In genomic region chr1:58155418-58156123, GRCh38 we compare ENCODE assay signal across 8 cellular contexts.
A peak's percentile ranks its signal among the peaks of the same experiment; 100 is the strongest.
DNase-seq lines count a peak whose midpoint lies in the region; ATAC-seq and TF ChIP-seq lines count a peak whose summit lies in the region.

No MANE protein-coding gene starts in this region.

- H3K27ac Mint-ChIP-seq in stimulated activated naive CD8-positive, alpha-beta T cell treated with anti-CD3 and anti-CD28 coated beads, Interleukin-15, amount 100 ng/mL, for 72 hours = no peak overlapping the region
- no peak overlapping the region for H3K27ac Mint-ChIP-seq in T-cell

- ATAC-seq in HG02884 (IDR thresholded peaks at IDR 0.05; ENCODE audit: unreplicated experiment) (peak; percentile 59), SK-N-SH treated with all-trans-retinoic acid at 6 μM for 48 hours (peak; percentile 81), T-cell (replicated peaks in 1 of 4) (no peak), GM21528 (IDR thresholded peaks at IDR 0.05; ENCODE audit: low FRiP score, unreplicated experiment) (no peak)
- no peak for ATAC-seq in stimulated activated naive CD8-positive, alpha-beta T cell treated with anti-CD3 and anti-CD28 coated beads, Interleukin-15, amount 100 ng/mL, for 72 hours

- H3K4me3 ChIP-seq in GM12865 (ENCODE audit: low read depth, low read length) = no peak overlapping the region
- H3K4me3 ChIP-seq in MG63 = no peak overlapping the region

- no peaks in the 10 kb centered on the region for H3K9me3 ChIP-seq in MG63

- CTCF ChIA-PET in T-cell (lab: Charles Lee) = interaction anchor here in 1 of 2 donors (0.8 kb wide), 1 partner anchor 8 kb away, joined by 3 read pairs; no protein-coding TSS in a partner anchor

- TF ChIP-seq CTCF in GM12865 (IDR thresholded peaks at IDR 0.05; ENCODE audit: insufficient read depth, low read depth, low read length, missing control alignments) = peak; percentile 49

- H3K36me3 Mint-ChIP-seq in T-cell = no peaks in the 10 kb centered on the region

- H3K27me3 ChIP-seq in MG63 = no peaks in the 10 kb centered on the region

- no peaks in the 10 kb centered on the region for H3K27me3 Mint-ChIP-seq in stimulated activated naive CD8-positive, alpha-beta T cell treated with anti-CD3 and anti-CD28 coated beads, Interleukin-15, amount 100 ng/mL, for 72 hours
- no peaks in the 10 kb centered on the region for H3K27me3 Mint-ChIP-seq in T-cell

- H3K4me1 Mint-ChIP-seq in stimulated activated naive CD8-positive, alpha-beta T cell treated with anti-CD3 and anti-CD28 coated beads, Interleukin-15, amount 100 ng/mL, for 72 hours = no peaks in the 10 kb centered on the region
- no peaks in the 10 kb centered on the region for H3K4me1 Mint-ChIP-seq in T-cell

- H3K4me3 Mint-ChIP-seq in stimulated activated naive CD8-positive, alpha-beta T cell treated with anti-CD3 and anti-CD28 coated beads, Interleukin-15, amount 100 ng/mL, for 72 hours = no peak overlapping the region
- no peak overlapping the region for H3K4me3 Mint-ChIP-seq in T-cell

- POLR2A ChIA-PET in T-cell (lab: Charles Lee) = no interaction called here

- no peaks in the 10 kb centered on the region for H3K9me3 Mint-ChIP-seq in stimulated activated naive CD8-positive, alpha-beta T cell treated with anti-CD3 and anti-CD28 coated beads, Interleukin-15, amount 100 ng/mL, for 72 hours
- H3K9me3 Mint-ChIP-seq in T-cell = no peaks in the 10 kb centered on the region

- DNase-seq in GM12865 (ENCODE audit: low read depth) = peak; percentile 21
- DNase-seq in iPS-NIHi11 (ENCODE audit: low spot score) = peak; percentile 44
- no peak for DNase-seq in stimulated activated naive CD8-positive, alpha-beta T cell treated with anti-CD3 and anti-CD28 coated beads, Interleukin-15, amount 100 ng/mL, for 72 hours
- DNase-seq in T-cell = no peak
- no peak for DNase-seq in MG63

- H3K36me3 ChIP-seq in MG63 = no peaks in the 10 kb centered on the region

TF ChIP-seq in SK-N-SH treated with all-trans-retinoic acid at 6 μM for 48 hours, 23 proteins besides CTCF, POLR2A, EP300 and RAD21:
- no peak for TF ChIP-seq RARB (CRISPR knock-in tag; IDR thresholded peaks at IDR 0.05)
- TF ChIP-seq PPARA (CRISPR knock-in tag; IDR thresholded peaks at IDR 0.05; ENCODE audit: borderline replicate concordance) = no peak
- TF ChIP-seq ZFP3 (CRISPR knock-in tag; IDR thresholded peaks at IDR 0.05) = no peak
- TF ChIP-seq ZNF565 (CRISPR knock-in tag; conservative IDR thresholded peaks at IDR 0.05; ENCODE audit: low read depth) = no peak
- no peak for TF ChIP-seq CSDC2 (CRISPR knock-in tag; IDR thresholded peaks at IDR 0.05)
- TF ChIP-seq, protein P1, sequence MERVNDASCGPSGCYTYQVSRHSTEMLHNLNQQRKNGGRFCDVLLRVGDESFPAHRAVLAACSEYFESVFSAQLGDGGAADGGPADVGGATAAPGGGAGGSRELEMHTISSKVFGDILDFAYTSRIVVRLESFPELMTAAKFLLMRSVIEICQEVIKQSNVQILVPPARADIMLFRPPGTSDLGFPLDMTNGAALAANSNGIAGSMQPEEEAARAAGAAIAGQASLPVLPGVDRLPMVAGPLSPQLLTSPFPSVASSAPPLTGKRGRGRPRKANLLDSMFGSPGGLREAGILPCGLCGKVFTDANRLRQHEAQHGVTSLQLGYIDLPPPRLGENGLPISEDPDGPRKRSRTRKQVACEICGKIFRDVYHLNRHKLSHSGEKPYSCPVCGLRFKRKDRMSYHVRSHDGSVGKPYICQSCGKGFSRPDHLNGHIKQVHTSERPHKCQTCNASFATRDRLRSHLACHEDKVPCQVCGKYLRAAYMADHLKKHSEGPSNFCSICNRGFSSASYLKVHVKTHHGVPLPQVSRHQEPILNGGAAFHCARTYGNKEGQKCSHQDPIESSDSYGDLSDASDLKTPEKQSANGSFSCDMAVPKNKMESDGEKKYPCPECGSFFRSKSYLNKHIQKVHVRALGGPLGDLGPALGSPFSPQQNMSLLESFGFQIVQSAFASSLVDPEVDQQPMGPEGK (CRISPR knock-in tag; IDR thresholded peaks at IDR 0.05; ENCODE audit: borderline replicate concordance) = no peak
- no peak for TF ChIP-seq BACH2 (CRISPR knock-in tag; IDR thresholded peaks at IDR 0.05; ENCODE audit: borderline replicate concordance)
- no peak for TF ChIP-seq ARNTL (CRISPR knock-in tag; IDR thresholded peaks at IDR 0.05; ENCODE audit: borderline replicate concordance, low read depth)

Comparison
In these comparisons a context has a peak if more than half of its experiments do, and no peak if none do; other contexts are left out.
1. DNase-seq: peak in GM12865 (single experiment) and iPS-NIHi11 (single experiment); none in stimulated activated naive CD8-positive, alpha-beta T cell treated with anti-CD3 and anti-CD28 coated beads, Interleukin-15, amount 100 ng/mL, for 72 hours (0 of 2), T-cell (0 of 34) and MG63 (single experiment).
2. ATAC-seq: peak in HG02884 (single experiment) and SK-N-SH treated with all-trans-retinoic acid at 6 μM for 48 hours (single experiment); none in stimulated activated naive CD8-positive, alpha-beta T cell treated with anti-CD3 and anti-CD28 coated beads, Interleukin-15, amount 100 ng/mL, for 72 hours (single experiment), T-cell (0 of 4) and GM21528 (single experiment).